Comparison of ENCODE assay signal across 23 cellular contexts in genomic region chr11:44606472-44606871, GRCh38. TPM values are rescaled to one million over a fixed set of nuclear protein-coding genes. Genes with fewer than 3 reads are reported as not detected.
A peak's percentile ranks its signal among the peaks of the same experiment; 100 is the strongest.
DNase-seq lines count a peak whose midpoint lies in the region; ATAC-seq and TF ChIP-seq lines count a peak whose summit lies in the region.
"Had no signal": no experiment of that assay in that cellular context is flagged by ENCODE, and none has a peak within 500 bp of the region (broad histone marks: within the 10 kb centered on the region; RNA-seq: fewer than 3 reads in every experiment).

No MANE protein-coding gene starts in this region.

- H3K27ac Mint-ChIP-seq in activated CD8-positive, alpha-beta T cell treated with anti-CD3 and anti-CD28 coated beads, Interleukin-2, amount 10 ng/mL, durations not matched to agents 7 days and 5 days, result peak overlapping the region; percentile 48
- peak overlapping the region in 5 of 9 donors; percentile 58 to 93 (median 83) for H3K27ac Mint-ChIP-seq in naive thymus-derived CD4-positive, alpha-beta T cell
- H3K27ac Mint-ChIP-seq: activated CD4-positive, alpha-beta T cell treated with anti-CD3 and anti-CD28 coated beads, Interleukin-2, amount 10 ng/mL, durations not matched to agents 7 days and 5 days; H9; natural killer cell had no signal

- peak overlapping the region; percentile 63 for H2BK20ac ChIP-seq in IMR-90 (ENCODE audit: low read depth, low read length)

- 0 out of 2 replicates have a peak overlapping the region, but pooled peaks have one; percentile 30 for H3K14ac ChIP-seq in IMR-90 (replicated peaks; ENCODE audit: low read depth, low read length)

- no peak overlapping the region for H2AFZ ChIP-seq in IMR-90 (replicated peaks; ENCODE audit: low read length, poor library complexity)
- H2AFZ ChIP-seq: parathyroid adenoma had no signal

- H3K27me3 ChIP-seq in IMR-90 (ENCODE audit: control insufficient read depth, insufficient read depth, low read length), result no peaks in the 10 kb centered on the region
- no peaks in the 10 kb centered on the region for H3K27me3 ChIP-seq in naive thymus-derived CD4-positive, alpha-beta T cell (ENCODE audit: control insufficient read depth in 2 of 2, insufficient read depth in 2 of 2, low read length in 2 of 2)
- H3K27me3 ChIP-seq: BE2C, transverse colon had no signal

- H4K91ac ChIP-seq in IMR-90 (ENCODE audit: insufficient read depth, low read depth, low read length), result peak overlapping the region; percentile 65; the same call in 1 of the 2 replicates

- TF ChIP-seq RAD21 in IMR-90 (IDR thresholded peaks at IDR 0.05; ENCODE audit: low read length), result no peak

- H3K4me3 Mint-ChIP-seq in activated CD8-positive, alpha-beta T cell treated with anti-CD3 and anti-CD28 coated beads, Interleukin-2, amount 10 ng/mL, durations not matched to agents 7 days and 5 days, result no peak overlapping the region
- peak overlapping the region in 1 of 10 donors; percentile 34 for H3K4me3 Mint-ChIP-seq in naive thymus-derived CD4-positive, alpha-beta T cell
- H3K4me3 Mint-ChIP-seq: activated CD4-positive, alpha-beta T cell treated with anti-CD3 and anti-CD28 coated beads, Interleukin-2, amount 10 ng/mL, durations not matched to agents 7 days and 5 days; H9; natural killer cell had no signal

- no peaks in the 10 kb centered on the region for H3K9me3 ChIP-seq in IMR-90 (ENCODE audit: control insufficient read depth, insufficient read depth, low read length)
- H3K9me3 ChIP-seq in naive thymus-derived CD4-positive, alpha-beta T cell (ENCODE audit: control insufficient read depth in 2 of 3, low read length in 3 of 3), result no peaks in the 10 kb centered on the region
- H3K9me3 ChIP-seq: BE2C, transverse colon had no signal

- H4K20me1 ChIP-seq in IMR-90 (ENCODE audit: insufficient read depth, low read length), result peaks cover 6% of the 10 kb centered on the region; the same call in 1 of the 2 replicates

- no peak overlapping the region for H2AK9ac ChIP-seq in IMR-90 (replicated peaks; ENCODE audit: low read depth, low read length, poor library complexity)

- peak overlapping the region; percentile 85; the same call in 1 of the 2 replicates for H3K4ac ChIP-seq in IMR-90 (ENCODE audit: low read depth, low read length)

- no peak overlapping the region for H3K4me3 ChIP-seq in IMR-90 (ENCODE audit: insufficient read depth, low read depth, low read length)
- no peak overlapping the region for H3K4me3 ChIP-seq in naive thymus-derived CD4-positive, alpha-beta T cell (ENCODE audit: low read length)
- H3K4me3 ChIP-seq: transverse colon had no signal

- intact Hi-C loops in IMR-90 (cut with micrococcal nuclease), result no loop called here
- intact Hi-C loops in naive thymus-derived CD4-positive, alpha-beta T cell (cut with micrococcal nuclease), result no loop called here

- no peak for ATAC-seq in IMR-90 (ENCODE audit: low read depth)
- no peak for ATAC-seq in activated CD8-positive, alpha-beta T cell treated with anti-CD3 and anti-CD28 coated beads, Interleukin-2, amount 10 ng/mL, durations not matched to agents 7 days and 5 days
- no peak for ATAC-seq in naive thymus-derived CD4-positive, alpha-beta T cell
- ATAC-seq in HG03442 (IDR thresholded peaks at IDR 0.05; ENCODE audit: unreplicated experiment), result no peak
- ATAC-seq in HG03175 (IDR thresholded peaks at IDR 0.05; ENCODE audit: unreplicated experiment), result no peak
- ATAC-seq: natural killer cell, sciatic nerve, SK-N-SH treated with all-trans-retinoic acid at 6 μM for 48 hours had no signal

- H3K4me2 ChIP-seq in IMR-90 (ENCODE audit: low read depth, low read length), result no peak overlapping the region

- peak overlapping the region; percentile 79 for H2BK120ac ChIP-seq in IMR-90 (ENCODE audit: low read depth, low read length)

- H4K8ac ChIP-seq in IMR-90 (ENCODE audit: low read depth in 2 of 2, low read length in 2 of 2), result no peak overlapping the region

- no peak overlapping the region; the same call in 2 of the 3 replicates for H2BK15ac ChIP-seq in IMR-90 (ENCODE audit: low read depth, low read length)

- peaks cover 20% of the 10 kb centered on the region; the same call in 1 of the 2 replicates for H3K9me1 ChIP-seq in IMR-90 (ENCODE audit: insufficient read depth, low read length)

- in situ Hi-C loops in IMR-90 (cut with MboI; ENCODE audit: low sequenced_read_pairs), result loop anchor here (5.0 kb wide), 1 partner anchor 44 kb away; no protein-coding TSS in a partner anchor

- H3K27me3 Mint-ChIP-seq in activated CD8-positive, alpha-beta T cell treated with anti-CD3 and anti-CD28 coated beads, Interleukin-2, amount 10 ng/mL, durations not matched to agents 7 days and 5 days (ENCODE audit: low read depth), result no peaks in the 10 kb centered on the region
- H3K27me3 Mint-ChIP-seq in naive thymus-derived CD4-positive, alpha-beta T cell, result no peaks in the 10 kb centered on the region
- H3K27me3 Mint-ChIP-seq: activated CD4-positive, alpha-beta T cell treated with anti-CD3 and anti-CD28 coated beads, Interleukin-2, amount 10 ng/mL, durations not matched to agents 7 days and 5 days had no signal

- H3K79me1 ChIP-seq in IMR-90 (ENCODE audit: low read depth in 1 of 2, low read length in 2 of 2), result peaks cover 0 to 4% of the 10 kb centered on the region in 2 experiments; a peak in 1 of 4 replicates

- H3K36me3 Mint-ChIP-seq in activated CD8-positive, alpha-beta T cell treated with anti-CD3 and anti-CD28 coated beads, Interleukin-2, amount 10 ng/mL, durations not matched to agents 7 days and 5 days (ENCODE audit: low read depth), result peaks cover 55% of the 10 kb centered on the region
- peaks cover 0 to 46% (median 15%) of the 10 kb centered on the region in 5 donors for H3K36me3 Mint-ChIP-seq in naive thymus-derived CD4-positive, alpha-beta T cell
- H3K36me3 Mint-ChIP-seq: natural killer cell had no signal

- TF ChIP-seq CTCF in IMR-90 (conservative IDR thresholded peaks at IDR 0.05; ENCODE audit: low read depth, low read length), result no peak

- no peak overlapping the region for H2BK5ac ChIP-seq in IMR-90 (ENCODE audit: low read depth, low read length, poor library complexity, severe bottlenecking)

- WGBS in IMR-90 (ENCODE audit: extremely low coverage in 2 of 2, insufficient read length in 1 of 2), 2 experiments, result no CpG with 5 or more reads among the region's 3 CpGs

- no peaks in the 10 kb centered on the region for H3K9me3 Mint-ChIP-seq in activated CD8-positive, alpha-beta T cell treated with anti-CD3 and anti-CD28 coated beads, Interleukin-2, amount 10 ng/mL, durations not matched to agents 7 days and 5 days (ENCODE audit: insufficient read depth)
- no peaks in the 10 kb centered on the region for H3K9me3 Mint-ChIP-seq in naive thymus-derived CD4-positive, alpha-beta T cell
- H3K9me3 Mint-ChIP-seq: activated CD4-positive, alpha-beta T cell treated with anti-CD3 and anti-CD28 coated beads, Interleukin-2, amount 10 ng/mL, durations not matched to agents 7 days and 5 days; H9; natural killer cell had no signal

- H2AK5ac ChIP-seq in IMR-90 (ENCODE audit: low read depth, low read length), result peak overlapping the region; percentile 74

- H3K18ac ChIP-seq in IMR-90 (ENCODE audit: low read depth, low read length), result peak overlapping the region; percentile 48; the same call in 1 of the 2 replicates

- H3K4me1 ChIP-seq in IMR-90 (ENCODE audit: control insufficient read depth, insufficient read depth, low read length), result peaks cover 27% of the 10 kb centered on the region
- peaks cover 26 to 35% of the 10 kb centered on the region in 2 donors for H3K4me1 ChIP-seq in naive thymus-derived CD4-positive, alpha-beta T cell (ENCODE audit: control insufficient read depth in 2 of 2, insufficient read depth in 2 of 2, low read length in 2 of 2)
- H3K4me1 ChIP-seq: BE2C, parathyroid adenoma had no signal

- no peak for TF ChIP-seq POLR2A in IMR-90 (IDR thresholded peaks at IDR 0.05; ENCODE audit: low read depth, low read length)

- CTCF ChIA-PET in IMR-90 (lab: Yijun Ruan, JAX), result no interaction called here
- CTCF ChIA-PET in activated CD8-positive, alpha-beta T cell treated with anti-CD3 and anti-CD28 coated beads, Interleukin-2, amount 10 ng/mL, durations not matched to agents 7 days and 5 days (lab: Charles Lee), result interaction anchor here (0.7 to 1.6 kb wide), 2 partner anchors 10 to 49 kb away, joined by 4 to 7 read pairs; no protein-coding TSS in a partner anchor
- CTCF ChIA-PET in naive thymus-derived CD4-positive, alpha-beta T cell (lab: Charles Lee), result no interaction called here

- no TSS peak for BruUV-seq in IMR-90 (replicated peaks; lab: Mats Ljungman, UMichigan)

- POLR2A ChIA-PET in IMR-90 (lab: Charles Lee; ENCODE audit: unreplicated experiment), result no interaction called here
- POLR2A ChIA-PET in activated CD8-positive, alpha-beta T cell treated with anti-CD3 and anti-CD28 coated beads, Interleukin-2, amount 10 ng/mL, durations not matched to agents 7 days and 5 days (lab: Charles Lee), result interaction anchor here (1.0 kb wide), 1 partner anchor 10 kb away, joined by 3 read pairs; no protein-coding TSS in a partner anchor
- POLR2A ChIA-PET in naive thymus-derived CD4-positive, alpha-beta T cell (lab: Charles Lee), result interaction anchor here (1.3 kb wide), 1 partner anchor 9 kb away, joined by 3 read pairs; no protein-coding TSS in a partner anchor

- H3K36me3 ChIP-seq in IMR-90 (ENCODE audit: control insufficient read depth, insufficient read depth, low read length), result peaks cover 15% of the 10 kb centered on the region
- peaks cover 0 to 23% (median 0%) of the 10 kb centered on the region in 3 experiments for H3K36me3 ChIP-seq in naive thymus-derived CD4-positive, alpha-beta T cell (ENCODE audit: control insufficient read depth in 2 of 3, insufficient read depth in 3 of 3, low read length in 3 of 3)
- H3K36me3 ChIP-seq: BE2C, transverse colon had no signal

- no peak overlapping the region for H3K23ac ChIP-seq in IMR-90 (ENCODE audit: low read depth, low read length)

- no peak overlapping the region for H4K5ac ChIP-seq in IMR-90 (ENCODE audit: low read depth, low read length)

- no peak overlapping the region for H3K27ac ChIP-seq in IMR-90 (ENCODE audit: insufficient read depth, low read length)
- H3K27ac ChIP-seq in naive thymus-derived CD4-positive, alpha-beta T cell (ENCODE audit: low read depth, low read length), result no peak overlapping the region
- H3K27ac ChIP-seq: 22Rv1, parathyroid adenoma, transverse colon had no signal

- dilution Hi-C loops in IMR-90 (cut with HindIII; ENCODE audit: low sequenced_read_pairs, unreplicated experiment), result no loop called here

- H3K9ac ChIP-seq in IMR-90 (ENCODE audit: low read depth, low read length), result no peak overlapping the region
- H3K9ac ChIP-seq: parathyroid adenoma had no signal

- no peak overlapping the region for H3K56ac ChIP-seq in IMR-90 (ENCODE audit: extremely low read depth, insufficient read depth, low read length)

- peaks cover 49% of the 10 kb centered on the region for H3K4me1 Mint-ChIP-seq in activated CD8-positive, alpha-beta T cell treated with anti-CD3 and anti-CD28 coated beads, Interleukin-2, amount 10 ng/mL, durations not matched to agents 7 days and 5 days (ENCODE audit: low read depth)
- H3K4me1 Mint-ChIP-seq in naive thymus-derived CD4-positive, alpha-beta T cell, result peaks cover 30 to 66% (median 38%) of the 10 kb centered on the region in 7 donors

- DNase-seq in NCI-H2171 treated with DMSO at 0.1 percent for 48 hours (lab: John Stamatoyannopoulos, UW) (peak; percentile 51), NCI-H2171 (lab: John Stamatoyannopoulos, UW) (no peak), IMR-90 (no peak), T-helper 1 cell (no peak)
- DNase-seq in activated CD8-positive, alpha-beta T cell treated with anti-CD3 and anti-CD28 coated beads, Interleukin-2, amount 10 ng/mL, durations not matched to agents 7 days and 5 days, result no peak
- DNase-seq in naive thymus-derived CD4-positive, alpha-beta T cell, result no peak
- DNase-seq: activated CD4-positive, alpha-beta T cell treated with anti-CD3 and anti-CD28 coated beads, Interleukin-2, amount 10 ng/mL, durations not matched to agents 7 days and 5 days; BE2C; DMS53; H9; hippocampal formation; mammary epithelial cell; natural killer cell; NCI-H1436 treated with DMSO at 0.1 percent for 48 hours; NCI-H446; stimulated activated naive CD4-positive, alpha-beta T cell; transverse colon had no signal

RNA-seq across cellular contexts. Expression of gene CD82, which starts 41.0 kb away (rescaled TPM):
- 18.9 and 32.8 TPM in 2 replicates for total RNA-seq in IMR-90 (2012; rRNA removed)
- 46.1 and 49.4 TPM in 2 replicates for polyA plus RNA-seq in IMR-90 (2012; rRNA removed)
- 45.9 and 112 TPM in 2 replicates for polyA plus RNA-seq in IMR-90 (2012; cell fraction: cytosol; rRNA removed)
- 14.7 and 27.3 TPM in 2 replicates for polyA plus RNA-seq in IMR-90 (2012; cell fraction: nucleus; rRNA removed; ENCODE audit: low replicate concordance)
- total RNA-seq in activated CD8-positive, alpha-beta T cell treated with anti-CD3 and anti-CD28 coated beads, Interleukin-2, amount 10 ng/mL, durations not matched to agents 7 days and 5 days, result 10 to 100 TPM; 68.2 to 72.9 TPM
- 100 to 1,000 TPM in 1 of 5 experiments, 10 to 100 TPM in 4; 37.0 to 319 (median 57.2) TPM for total RNA-seq in naive thymus-derived CD4-positive, alpha-beta T cell
- polyA plus RNA-seq in naive thymus-derived CD4-positive, alpha-beta T cell, result 10 to 100 TPM; 36.4 to 63.1 TPM
